ENCODE assay signal across 1 cellular context in genomic region chr10:113854019-113854756, GRCh38.
TF ChIP-seq lines count a peak whose summit lies in the region.

Gene DCLRE1A (minus strand): TSS chr10:113854082. CDS start chr10:113853182, 900 bp downstream.
Gene NHLRC2 (plus strand): TSS chr10:113854661. CDS start chr10:113854873, 212 bp downstream.

TF ChIP-seq in SK-N-SH, 30 proteins besides CTCF, POLR2A, EP300 and RAD21 (continued from another document):
- TF ChIP-seq REST (IDR thresholded peaks at IDR 0.05; ENCODE audit: low read depth, low read length), result no peak
- 0 out of 2 replicates have a peak, but pooled peaks have one; percentile 9 for TF ChIP-seq FOXM1 (IDR thresholded peaks at IDR 0.05; ENCODE audit: low read depth)
- TF ChIP-seq RCOR1 (IDR thresholded peaks at IDR 0.05; ENCODE audit: low read length), result no peak
- TF ChIP-seq TCF12 (IDR thresholded peaks at IDR 0.05), result 0 out of 2 replicates have a peak, but pooled peaks have one; percentile 20
- no peak; the same call in none of the 2 replicates for TF ChIP-seq GABPA (IDR thresholded peaks at IDR 0.05; ENCODE audit: low read depth)
- no peak for TF ChIP-seq MEF2A (IDR thresholded peaks at IDR 0.05; ENCODE audit: borderline replicate concordance, low read depth)
